ENCODE assay signal across 8 cellular contexts in the genomic region with DNA sequence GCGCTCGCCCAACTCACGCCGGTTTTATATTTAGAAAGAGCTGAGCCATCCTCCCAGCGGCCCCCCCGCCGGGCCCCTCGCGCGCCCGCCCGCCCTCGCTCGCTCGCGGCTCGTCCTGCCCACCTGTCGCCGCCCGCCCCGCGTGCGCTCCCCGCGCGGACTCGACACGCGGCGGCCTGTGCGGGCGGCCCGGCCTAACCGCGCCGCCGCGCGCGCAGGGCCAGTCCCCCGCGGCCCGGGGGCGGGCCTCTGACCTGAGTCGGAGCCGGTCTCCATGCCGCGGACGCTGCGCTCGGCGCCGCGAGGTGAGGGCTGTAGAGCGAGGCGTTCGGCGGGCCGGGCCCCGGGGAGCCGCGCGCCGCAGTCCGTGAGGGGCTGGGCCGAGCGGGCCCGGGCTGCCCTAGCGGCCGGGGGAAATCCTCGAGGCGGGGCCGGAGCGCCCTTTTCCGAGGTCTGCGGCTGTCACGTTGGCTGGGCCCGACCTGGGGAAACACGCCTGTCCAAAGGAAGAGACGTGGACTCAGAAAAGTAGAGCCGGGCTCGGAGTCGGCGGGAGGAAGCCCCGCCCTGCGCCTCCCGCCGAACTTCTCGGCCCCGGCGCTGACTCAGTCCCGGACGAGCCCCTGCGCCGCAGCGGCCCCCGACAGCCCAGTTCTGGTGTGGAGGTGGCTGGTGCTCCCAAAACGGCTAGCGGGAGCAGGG. TPM values are rescaled to one million over a fixed set of nuclear protein-coding genes. Genes with fewer than 3 reads are reported as not detected.
DNase-seq lines count a peak whose midpoint lies in the region; ATAC-seq and TF ChIP-seq lines count a peak whose summit lies in the region.

Gene ECPAS, minus strand, starts transcription at position 522 of the 702 bp plus-strand sequence. CDS start 11,465 bp downstream, outside the sequence.

- no peak for TF ChIP-seq CTCF in DOHH2 (IDR thresholded peaks at IDR 0.05; ENCODE audit: low read depth, low read length, poor library complexity, severe bottlenecking)

- peak within 1 kb of the TSS; percentile 95 for H3K4me3 ChIP-seq in DOHH2 (ENCODE audit: low read length)

- H3K9me3 Mint-ChIP-seq in IgD-negative memory B cell = no peaks in the 10 kb centered on the region
- H3K9me3 Mint-ChIP-seq in activated naive CD4-positive, alpha-beta T cell treated with anti-CD3 and anti-CD28 coated beads, Interleukin-2, amount 50 U/mL, for 72 hours = no peaks in the 10 kb centered on the region

- H3K4me1 ChIP-seq in DOHH2 (ENCODE audit: control insufficient read depth, low read length) = peaks cover 22% of the 10 kb centered on the region

- H3K27me3 Mint-ChIP-seq in IgD-negative memory B cell = no peaks in the 10 kb centered on the region

- peak within 1 kb of the TSS; percentile 88 to 96 (median 92) for H3K4me3 Mint-ChIP-seq in IgD-negative memory B cell

- H3K79me2 ChIP-seq in DOHH2 (ENCODE audit: control insufficient read depth, low read length) = peaks cover 51% of the 10 kb centered on the region

- no peaks in the 10 kb centered on the region for H3K27me3 ChIP-seq in DOHH2 (ENCODE audit: control insufficient read depth, low read length)

- H3K4me1 Mint-ChIP-seq in IgD-negative memory B cell = peaks cover 24 to 26% (median 25%) of the 10 kb centered on the region in 3 donors

- H3K4me2 ChIP-seq in DOHH2 (ENCODE audit: low read length) = peak within 1 kb of the TSS; percentile 92

- peaks cover 3% of the 10 kb centered on the region; the same call in 1 of the 2 replicates for H3K36me3 ChIP-seq in DOHH2 (ENCODE audit: control insufficient read depth, low read length)

- H3K9me2 ChIP-seq in DOHH2 (replicated peaks; ENCODE audit: control insufficient read depth, low read length) = no peaks in the 10 kb centered on the region

- H3K36me3 Mint-ChIP-seq in IgD-negative memory B cell = peaks cover 4% of the 10 kb centered on the region
- peaks cover 11 to 13% of the 10 kb centered on the region in 2 donors for H3K36me3 Mint-ChIP-seq in activated naive CD4-positive, alpha-beta T cell treated with anti-CD3 and anti-CD28 coated beads, Interleukin-2, amount 50 U/mL, for 72 hours

- peak; percentile 53 for ATAC-seq in GM21576 (IDR thresholded peaks at IDR 0.05; ENCODE audit: unreplicated experiment)
- ATAC-seq in SK-N-SH treated with all-trans-retinoic acid at 6 μM for 48 hours = peak; percentile 89
- peak; percentile 79 to 81 for ATAC-seq in activated naive CD4-positive, alpha-beta T cell treated with anti-CD3 and anti-CD28 coated beads, Interleukin-2, amount 50 U/mL, for 72 hours

- peak within 1 kb of the TSS; percentile 57 to 87 (median 72) for H3K27ac Mint-ChIP-seq in IgD-negative memory B cell
- peak within 1 kb of the TSS; percentile 87 to 91 for H3K27ac Mint-ChIP-seq in activated naive CD4-positive, alpha-beta T cell treated with anti-CD3 and anti-CD28 coated beads, Interleukin-2, amount 50 U/mL, for 72 hours

- DNase-seq in activated naive CD4-positive, alpha-beta T cell treated with anti-CD3 and anti-CD28 coated beads, Interleukin-2, amount 50 U/mL, for 72 hours (ENCODE audit: low spot score in 2 of 2) = peak; percentile 72 to 87
- DNase-seq in globus pallidus (ENCODE audit: low spot score) (peak; percentile 55), occipital lobe (lab: John Stamatoyannopoulos, UW) (peak; percentile 57), superior temporal gyrus (ENCODE audit: extremely low spot score) (peak; percentile 52)

- H3K27ac ChIP-seq in DOHH2 (ENCODE audit: low read depth, low read length) = peak within 1 kb of the TSS; percentile 73

- peaks cover 5% of the 10 kb centered on the region; the same call in 1 of the 2 replicates for H3F3A ChIP-seq in DOHH2 (ENCODE audit: control insufficient read depth, insufficient read depth)

- H3K9me3 ChIP-seq in DOHH2 (ENCODE audit: control insufficient read depth, insufficient read depth, low read length) = no peaks in the 10 kb centered on the region

- H4K20me1 ChIP-seq in DOHH2 (ENCODE audit: control insufficient read depth, insufficient read depth, low read depth, low read length) = peaks cover 20% of the 10 kb centered on the region; the same call in 1 of the 2 replicates

TF ChIP-seq in SK-N-SH treated with all-trans-retinoic acid at 6 μM for 48 hours, 23 proteins besides CTCF, POLR2A, EP300 and RAD21:
- TF ChIP-seq PPARA (CRISPR knock-in tag; IDR thresholded peaks at IDR 0.05; ENCODE audit: borderline replicate concordance) = no peak
- peak; percentile 54; the same call in 1 of the 2 replicates for TF ChIP-seq PATZ1 (CRISPR knock-in tag; IDR thresholded peaks at IDR 0.05; ENCODE audit: borderline replicate concordance)
- no peak for TF ChIP-seq ZNF565 (CRISPR knock-in tag; conservative IDR thresholded peaks at IDR 0.05; ENCODE audit: low read depth)

RNA-seq across cellular contexts. Expression of gene ECPAS, which starts in this region (rescaled TPM):
- 10.9 TPM for polyA plus RNA-seq in IgD-negative memory B cell
- 10 to 100 TPM; 57.5 to 95.7 TPM for total RNA-seq in activated naive CD4-positive, alpha-beta T cell treated with anti-CD3 and anti-CD28 coated beads, Interleukin-2, amount 50 U/mL, for 72 hours
- total RNA-seq in occipital lobe = 91.2 TPM

Comparison
In these comparisons a context has a peak if more than half of its experiments do, and no peak if none do; other contexts are left out.
1. Peak in every context shown above with its lines: DNase-seq, ATAC-seq, H3K4me3 ChIP-seq and H3K27ac ChIP-seq.